ENCODE assay signal across 8 cellular contexts in genomic region chr17:47895254-47895855, GRCh38.
DNase-seq lines count a peak whose midpoint lies in the region; ATAC-seq and TF ChIP-seq lines count a peak whose summit lies in the region.

No MANE protein-coding gene starts in this region.

- H3K4me1 ChIP-seq in ES-I3 (ENCODE audit: insufficient read depth, low read length) = peaks cover 26% of the 10 kb centered on the region

- no peak for TF ChIP-seq CTCF in NB4 (IDR thresholded peaks at IDR 0.05; ENCODE audit: low read depth, low read length)
- no peak for TF ChIP-seq CTCF in astrocyte of the cerebellum (IDR thresholded peaks at IDR 0.05; ENCODE audit: low read depth, low read length, missing control alignments)

- in situ Hi-C loops in astrocyte of the cerebellum (cut with HindIII; ENCODE audit: low sequenced_read_pairs) = no loop called here

- TF ChIP-seq POLR2A in NB4 (IDR thresholded peaks at IDR 0.05; ENCODE audit: extremely low read depth, insufficient read length) = peak; percentile 85

- no peaks in the 10 kb centered on the region for H3K9me3 ChIP-seq in ES-I3 (ENCODE audit: control insufficient read depth, insufficient read depth, low read length)

- H3K36me3 ChIP-seq in ES-I3 (ENCODE audit: insufficient read depth, low read length) = no peaks in the 10 kb centered on the region; the same call in 1 of the 2 replicates

- peak overlapping the region; percentile 80 for H3K9ac ChIP-seq in ES-I3 (ENCODE audit: low read depth, low read length)

- ATAC-seq in HG03565 (IDR thresholded peaks at IDR 0.05; ENCODE audit: unreplicated experiment) = no peak

- H3K4me3 ChIP-seq in NB4 (ENCODE audit: low read depth, low read length) = peak overlapping the region; percentile 93
- H3K4me3 ChIP-seq in astrocyte of the cerebellum (ENCODE audit: low read depth, low read length) = peak overlapping the region; percentile 95

- DNase-seq in NB4 (ENCODE audit: low read depth) (peak; percentile 42), astrocyte of the cerebellum (ENCODE audit: low read depth) (no peak), islet precursor cell (peak; percentile 75), DMS153 (lab: John Stamatoyannopoulos, UW) (no peak), NCI-H2081 (lab: John Stamatoyannopoulos, UW) (no peak)
- peak; percentile 27 for DNase-seq in stimulated activated CD4-positive, alpha-beta T cell treated with anti-CD3 and anti-CD28 coated beads, Interleukin-1b, Interleukin-23, amount 100 ng/mL, for 48 hours

Comparison
In these comparisons a context has a peak if more than half of its experiments do, and no peak if none do; other contexts are left out.
1. DNase-seq: peak in NB4 (single experiment), islet precursor cell (single experiment) and stimulated activated CD4-positive, alpha-beta T cell treated with anti-CD3 and anti-CD28 coated beads, Interleukin-1b, Interleukin-23, amount 100 ng/mL, for 48 hours (single experiment); none in astrocyte of the cerebellum (single experiment), DMS153 (single experiment) and NCI-H2081 (0 of 2).